In the genomic region with DNA sequence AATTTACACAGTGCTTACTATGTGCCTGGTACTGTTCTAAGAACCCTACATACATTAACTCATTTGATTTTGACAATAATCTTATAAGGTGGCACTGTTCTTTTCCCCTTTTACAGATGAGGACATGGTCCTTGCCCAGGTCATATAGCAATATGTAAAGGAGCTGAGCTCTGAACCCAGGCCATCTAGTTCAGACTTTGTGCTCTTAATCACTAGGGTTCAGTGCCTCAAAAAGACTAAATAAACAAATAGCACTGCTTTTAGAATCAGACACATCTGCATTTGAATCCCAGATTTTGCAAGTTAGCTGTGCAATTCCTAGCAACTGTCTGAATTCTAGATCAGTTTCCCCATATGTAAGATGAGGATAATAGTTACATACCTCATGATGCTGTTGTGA, we compare ENCODE assay signal across 24 cellular contexts.
"Had no signal": no experiment of that assay in that cellular context is flagged by ENCODE, and none has a peak within 500 bp of the region (broad histone marks: within the 10 kb centered on the region; RNA-seq: fewer than 3 reads in every experiment).

No MANE protein-coding gene starts in this region.

- H3K27ac ChIP-seq: ascending aorta, body of pancreas, SJCRH30, VCaP had no signal

- ATAC-seq: activated CD8-positive, alpha-beta memory T cell treated with anti-CD3 and anti-CD28 coated beads, Interleukin-2, amount 10 ng/mL, durations not matched to agents 7 days and 5 days; activated naive CD8-positive, alpha-beta T cell treated with anti-CD3 and anti-CD28 coated beads, Interleukin-2, amount 50 U/mL, for 24 hours; body of pancreas had no signal

- H3K4me3 ChIP-seq: ascending aorta, body of pancreas, SJCRH30 had no signal

- H3K9ac ChIP-seq: SK-N-SH had no signal

- DNase-seq: activated CD4-positive, CD25-positive, alpha-beta regulatory T cell; activated CD8-positive, alpha-beta memory T cell treated with anti-CD3 and anti-CD28 coated beads, Interleukin-2, amount 10 ng/mL, durations not matched to agents 7 days and 5 days; activated effector memory CD4-positive, alpha-beta T cell treated with Interleukin-2 at 50 U/mL for 16 hours; activated naive CD4-positive, alpha-beta T cell; activated naive CD8-positive, alpha-beta T cell treated with anti-CD3 and anti-CD28 coated beads, Interleukin-2, amount 50 U/mL, for 24 hours; activated T-cell treated with anti-CD3 and anti-CD28 coated beads, Interleukin-2, amount 50 U/mL, for 24 hours; amniotic stem cell; body of pancreas; central memory CD4-positive, alpha-beta T cell; MM.1S; NCI-H1105; NCI-H1436; NCI-H1694 treated with DMSO at 0.1 percent for 48 hours; NCI-H2081; NCI-H446; NCI-H524; Right ventricle myocardium superior; RPMI8226; SJCRH30; T-helper 1 cell had no signal

- H3K9me2 ChIP-seq: SK-N-SH had no signal

- H3K4me1 ChIP-seq: body of pancreas had no signal

- H3K27me3 ChIP-seq: ascending aorta, body of pancreas, SJCRH30 had no signal

- H3K9me3 ChIP-seq: ascending aorta, body of pancreas, SJCRH30, SK-N-SH had no signal

- FAIRE-seq: bronchial epithelial cell had no signal

- H3K36me3 ChIP-seq: ascending aorta, SJCRH30 had no signal
